Comparison of ENCODE assay signal across 8 cellular contexts in genomic region chr14:99604766-99605298, GRCh38. TPM values are rescaled to one million over a fixed set of nuclear protein-coding genes. Genes with fewer than 3 reads are reported as not detected.
DNase-seq lines count a peak whose midpoint lies in the region; ATAC-seq and TF ChIP-seq lines count a peak whose summit lies in the region.

No MANE protein-coding gene starts in this region.

- H3F3A ChIP-seq in SU-DHL-6 (ENCODE audit: insufficient read depth), result no peaks in the 10 kb centered on the region

- H3K4me1 ChIP-seq in ectodermal cell (ENCODE audit: control insufficient read depth, insufficient read depth, low read length), result peaks cover 29% of the 10 kb centered on the region
- H3K4me1 ChIP-seq in mononuclear cell (ENCODE audit: insufficient read depth, low read length), result peaks cover 16% of the 10 kb centered on the region
- H3K4me1 ChIP-seq in uterus, result peaks cover 0 to 27% of the 10 kb centered on the region in 2 donors

- H3K9me2 ChIP-seq in SU-DHL-6 (replicated peaks; ENCODE audit: insufficient read depth, low read length), result no peaks in the 10 kb centered on the region

- no peaks in the 10 kb centered on the region for H4K20me1 ChIP-seq in SU-DHL-6 (ENCODE audit: low read depth, low read length)

- H3K27ac ChIP-seq in SU-DHL-6 (ENCODE audit: low read depth, low read length) (no peak overlapping the region), ectodermal cell (ENCODE audit: insufficient read depth, low read depth, low read length, poor library complexity, severe bottlenecking) (peak overlapping the region; percentile 96), uterus (peak overlapping the region; percentile 89 to 92)

- H3K36me3 ChIP-seq in SU-DHL-6 (ENCODE audit: low read length) (no peaks in the 10 kb centered on the region), ectodermal cell (ENCODE audit: control insufficient read depth, insufficient read depth, low read length) (no peaks in the 10 kb centered on the region), uterus (no peaks in the 10 kb centered on the region)

- H3K27me3 ChIP-seq in SU-DHL-6 (ENCODE audit: low read length) (no peaks in the 10 kb centered on the region), ectodermal cell (ENCODE audit: control insufficient read depth, insufficient read depth, low read length, poor library complexity, severe bottlenecking) (peaks cover 12% of the 10 kb centered on the region), mononuclear cell (ENCODE audit: insufficient read depth, low read length) (peaks cover 12% of the 10 kb centered on the region), uterus (no peaks in the 10 kb centered on the region)

- H3K9me3 ChIP-seq in SU-DHL-6 (ENCODE audit: insufficient read depth, low read length) (no peaks in the 10 kb centered on the region), ectodermal cell (ENCODE audit: control insufficient read depth, low read length) (no peaks in the 10 kb centered on the region), mononuclear cell (ENCODE audit: low read depth, low read length) (no peaks in the 10 kb centered on the region), uterus (no peaks in the 10 kb centered on the region)

- H2AFZ ChIP-seq in SU-DHL-6 (ENCODE audit: low read depth, low read length, severe bottlenecking), result peak overlapping the region; percentile 86

- TF ChIP-seq CTCF in SU-DHL-6 (IDR thresholded peaks at IDR 0.05; ENCODE audit: insufficient read depth, low read length, poor library complexity, severe bottlenecking), result no peak
- no peak for TF ChIP-seq CTCF in uterus (IDR thresholded peaks at IDR 0.05)

- TF ChIP-seq POLR2A in uterus (IDR thresholded peaks at IDR 0.05), result no peak

- peak overlapping the region; percentile 70 for H3K4me2 ChIP-seq in SU-DHL-6 (ENCODE audit: low read depth, low read length, poor library complexity, severe bottlenecking)

- in situ Hi-C loops in G401 (cut with HindIII; ENCODE audit: low sequenced_read_pairs), result no loop called here

- ATAC-seq in Right ventricle myocardium inferior (peak; percentile 28), HG03045 (IDR thresholded peaks at IDR 0.05; ENCODE audit: unreplicated experiment) (peak; percentile 25)

- intact Hi-C loops in Right ventricle myocardium inferior (cut with DNase I) (no loop called here), cardiac septum (cut with DNase I) (loop anchor here (5.0 kb wide), 1 partner anchor 43 kb away; no protein-coding TSS in a partner anchor), uterus (cut with DNase I; ENCODE audit: low total_unique reads) (loop anchor here (10.0 kb wide), 1 partner anchor 80 kb away; no protein-coding TSS in a partner anchor)

- H3K9ac ChIP-seq in SU-DHL-6 (ENCODE audit: low read length), result peak overlapping the region; percentile 59

- 0 to 1% methylated on average over 50 of the region's 50 CpGs for WGBS in ectodermal cell, 2 experiments

- DNase-seq in Right ventricle myocardium inferior (ENCODE audit: missing footprints) (peak; percentile 50), cardiac septum (ENCODE audit: low spot score) (no peak), uterus (peak in 1 of 2 donors; percentile 35), G401 (ENCODE audit: low spot score) (no peak)

- no peaks in the 10 kb centered on the region for H3K79me2 ChIP-seq in SU-DHL-6 (ENCODE audit: insufficient read depth, low read length)

- H3K4me3 ChIP-seq in SU-DHL-6 (ENCODE audit: insufficient read depth, low read length, poor library complexity, severe bottlenecking), result peak overlapping the region; percentile 59
- peak overlapping the region; percentile 81 for H3K4me3 ChIP-seq in ectodermal cell (ENCODE audit: insufficient read depth, low read depth, low read length)
- H3K4me3 ChIP-seq in mononuclear cell (ENCODE audit: low read length), result peak overlapping the region; percentile 59
- H3K4me3 ChIP-seq in uterus, result peak overlapping the region; percentile 62 to 89

RNA-seq across cellular contexts. Expression of gene CCDC85C, which starts 0.8 kb away (rescaled TPM):
- 53.1 TPM for total RNA-seq in Right ventricle myocardium inferior
- 21.4 TPM for total RNA-seq in cardiac septum
- polyA plus RNA-seq in ectodermal cell (2013, experiment 1 of 4), result 67.5 TPM
- polyA plus RNA-seq in ectodermal cell (2013, experiment 2 of 4), result 71.2 TPM
- 48.8 TPM for polyA plus RNA-seq in ectodermal cell (2013, experiment 3 of 4)
- 50.3 TPM for polyA plus RNA-seq in ectodermal cell (2013, experiment 4 of 4)
- total RNA-seq in mononuclear cell, result 2.9 TPM
- 10 to 100 TPM in 2 of 4 donors, 1 to 10 TPM in 1, under 1 TPM in 1; 0.88 to 56.3 (median 13.6) TPM for total RNA-seq in uterus
- total RNA-seq in G401 (2014; rRNA removed; shearing (Covaris generic)), result 20.4 and 25.8 TPM in 2 replicates

RNA-seq across cellular contexts. Expression of gene HHIPL1, which starts 40.1 kb away (rescaled TPM):
- total RNA-seq in Right ventricle myocardium inferior (1.5 TPM), cardiac septum (1.9 TPM), mononuclear cell (not detected), uterus (1 to 10 TPM in 3 of 4 donors, under 1 TPM in 1; under 0.01 to 8.2 (median 3.0) TPM)
- 2.7 TPM for polyA plus RNA-seq in ectodermal cell (2013, experiment 1 of 4)
- 2.8 TPM for polyA plus RNA-seq in ectodermal cell (2013, experiment 2 of 4)
- 2.3 TPM for polyA plus RNA-seq in ectodermal cell (2013, experiment 3 of 4)
- polyA plus RNA-seq in ectodermal cell (2013, experiment 4 of 4), result 2.3 TPM
- total RNA-seq in G401 (2014; rRNA removed; shearing (Covaris generic)), result 0.20 TPM in 1 of 2 replicates, not detected in the other
